In genomic region chr13:77235456-77236022, GRCh38 we compare ENCODE assay signal across 1 cellular context.
TF ChIP-seq lines count a peak whose summit lies in the region.

No MANE protein-coding gene starts in this region.

TF ChIP-seq in GM12878, 131 proteins besides CTCF, POLR2A, EP300 and RAD21:
- TF ChIP-seq, protein P1, sequence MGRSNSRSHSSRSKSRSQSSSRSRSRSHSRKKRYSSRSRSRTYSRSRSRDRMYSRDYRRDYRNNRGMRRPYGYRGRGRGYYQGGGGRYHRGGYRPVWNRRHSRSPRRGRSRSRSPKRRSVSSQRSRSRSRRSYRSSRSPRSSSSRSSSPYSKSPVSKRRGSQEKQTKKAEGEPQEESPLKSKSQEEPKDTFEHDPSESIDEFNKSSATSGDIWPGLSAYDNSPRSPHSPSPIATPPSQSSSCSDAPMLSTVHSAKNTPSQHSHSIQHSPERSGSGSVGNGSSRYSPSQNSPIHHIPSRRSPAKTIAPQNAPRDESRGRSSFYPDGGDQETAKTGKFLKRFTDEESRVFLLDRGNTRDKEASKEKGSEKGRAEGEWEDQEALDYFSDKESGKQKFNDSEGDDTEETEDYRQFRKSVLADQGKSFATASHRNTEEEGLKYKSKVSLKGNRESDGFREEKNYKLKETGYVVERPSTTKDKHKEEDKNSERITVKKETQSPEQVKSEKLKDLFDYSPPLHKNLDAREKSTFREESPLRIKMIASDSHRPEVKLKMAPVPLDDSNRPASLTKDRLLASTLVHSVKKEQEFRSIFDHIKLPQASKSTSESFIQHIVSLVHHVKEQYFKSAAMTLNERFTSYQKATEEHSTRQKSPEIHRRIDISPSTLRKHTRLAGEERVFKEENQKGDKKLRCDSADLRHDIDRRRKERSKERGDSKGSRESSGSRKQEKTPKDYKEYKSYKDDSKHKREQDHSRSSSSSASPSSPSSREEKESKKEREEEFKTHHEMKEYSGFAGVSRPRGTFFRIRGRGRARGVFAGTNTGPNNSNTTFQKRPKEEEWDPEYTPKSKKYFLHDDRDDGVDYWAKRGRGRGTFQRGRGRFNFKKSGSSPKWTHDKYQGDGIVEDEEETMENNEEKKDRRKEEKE (IDR thresholded peaks at IDR 0.05), result no peak
